Comparison of ENCODE assay signal across 15 cellular contexts in the genomic region with DNA sequence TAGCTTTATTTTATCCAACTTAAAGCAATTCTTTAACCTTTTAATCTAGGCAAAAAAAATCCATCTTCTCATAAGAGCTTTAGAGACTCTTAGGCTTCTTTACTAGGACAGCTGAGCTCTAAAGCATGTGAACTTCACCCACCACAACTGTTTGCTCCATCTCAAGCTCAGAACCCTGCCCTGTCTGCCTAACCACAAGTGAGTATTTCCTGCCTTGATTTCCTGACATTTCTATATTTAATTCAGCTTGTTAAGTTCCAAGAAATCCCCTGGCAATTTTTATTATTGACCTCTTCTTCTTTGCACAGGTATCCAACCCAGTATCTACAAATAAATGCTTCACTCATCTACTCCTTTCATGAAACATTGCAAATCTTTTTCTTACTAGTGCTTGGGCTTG. TPM values are rescaled to one million over a fixed set of nuclear protein-coding genes. Genes with fewer than 3 reads are reported as not detected.
DNase-seq lines count a peak whose midpoint lies in the region; ATAC-seq and TF ChIP-seq lines count a peak whose summit lies in the region.
"Had no signal": no experiment of that assay in that cellular context is flagged by ENCODE, and none has a peak within 500 bp of the region (broad histone marks: within the 10 kb centered on the region; RNA-seq: fewer than 3 reads in every experiment).

No MANE protein-coding gene starts in this region.

- H3K4me3 ChIP-seq in Jurkat, Clone E6-1 (ENCODE audit: low read length): peak overlapping the region; percentile 1; the same call in 1 of the 2 replicates
- H3K4me3 ChIP-seq in mesenchymal stem cell (ENCODE audit: insufficient read depth in 1 of 2, low read depth in 1 of 2, low read length in 2 of 2): no peak overlapping the region
- H3K4me3 ChIP-seq: body of pancreas, hepatocyte had no signal

- intact Hi-C loops in CD4-positive, alpha-beta T cell (cut with DNase I, micrococcal nuclease): loop anchor here (1.0 to 10.0 kb wide), 2 partner anchors 8 to 330 kb away; a partner anchor contains a TSS

- TF ChIP-seq CTCF in CD4-positive, alpha-beta T cell (IDR thresholded peaks at IDR 0.05): no peak
- TF ChIP-seq CTCF in GM13976 (IDR thresholded peaks at IDR 0.05; ENCODE audit: borderline replicate concordance, control extremely low read depth, extremely low read depth, insufficient read depth, missing control alignments): no peak

- no peak overlapping the region for H3K14ac ChIP-seq in mesenchymal stem cell (ENCODE audit: low read length in 2 of 2)

- H3K36me3 ChIP-seq in mesenchymal stem cell (ENCODE audit: control insufficient read depth in 1 of 2, insufficient read depth in 2 of 2, low read depth in 1 of 2, low read length in 2 of 2): no peaks in the 10 kb centered on the region

- DNase-seq in CD4-positive, alpha-beta T cell: peak in 2 of 10 experiments; percentile 32 to 49
- DNase-seq in Jurkat, Clone E6-1 (ENCODE audit: low read depth, low spot score): peak; percentile 92
- DNase-seq in activated CD4-positive, alpha-beta memory T cell treated with anti-CD3 and anti-CD28 coated beads, Interleukin-2, amount 10 ng/mL, durations not matched to agents 7 days and 5 days: peak; percentile 64
- peak; percentile 11 for DNase-seq in mesenchymal stem cell
- DNase-seq in GM13976 (ENCODE audit: low spot score): no peak
- no peak for DNase-seq in NCI-H1930 (lab: John Stamatoyannopoulos, UW)
- DNase-seq in stimulated activated CD4-positive, alpha-beta T cell treated with anti-CD3 and anti-CD28 coated beads, Interleukin-15, amount 100 ng/mL, for 24 hours: no peak
- no peak for DNase-seq in NCI-H2081 treated with DMSO at 0.1 percent for 48 hours (lab: John Stamatoyannopoulos, UW)
- DNase-seq: activated CD8-positive, alpha-beta memory T cell treated with anti-CD3 and anti-CD28 coated beads for 24 hours; body of pancreas; NCI-H1417 treated with DMSO at 0.1 percent for 48 hours; stimulated activated CD4-positive, alpha-beta T cell treated with anti-CD3 and anti-CD28 coated beads, Interleukin-2, amount 100 ng/mL, for 48 hours had no signal

- H3K9ac ChIP-seq in mesenchymal stem cell (ENCODE audit: low read length): no peak overlapping the region

- H3K36me3 Mint-ChIP-seq in CD4-positive, alpha-beta T cell (ENCODE audit: low read depth): peaks cover 93% of the 10 kb centered on the region
- H3K36me3 Mint-ChIP-seq in activated CD4-positive, alpha-beta memory T cell treated with anti-CD3 and anti-CD28 coated beads, Interleukin-2, amount 10 ng/mL, durations not matched to agents 7 days and 5 days (ENCODE audit: low read depth): peaks cover 93% of the 10 kb centered on the region

- H3K27me3 ChIP-seq in CD4-positive, alpha-beta T cell (ENCODE audit: control insufficient read depth, insufficient read depth, low read length): no peaks in the 10 kb centered on the region
- peaks cover 6 to 53% of the 10 kb centered on the region in 2 experiments for H3K27me3 ChIP-seq in mesenchymal stem cell (ENCODE audit: control insufficient read depth in 1 of 2, insufficient read depth in 1 of 2, low read length in 2 of 2)
- H3K27me3 ChIP-seq: hepatocyte had no signal

- H3K4ac ChIP-seq in mesenchymal stem cell (ENCODE audit: low read depth in 1 of 2, low read length in 2 of 2): no peak overlapping the region

- peak overlapping the region; percentile 97 for H3K4me3 Mint-ChIP-seq in CD4-positive, alpha-beta T cell
- peak overlapping the region; percentile 58 for H3K4me3 Mint-ChIP-seq in activated CD4-positive, alpha-beta memory T cell treated with anti-CD3 and anti-CD28 coated beads, Interleukin-2, amount 10 ng/mL, durations not matched to agents 7 days and 5 days
- H3K4me3 Mint-ChIP-seq: mesothelial cell of epicardium had no signal

- H3K4me2 ChIP-seq in mesenchymal stem cell (ENCODE audit: low read length, poor library complexity, severe bottlenecking): no peak overlapping the region
- H3K4me2 ChIP-seq: hepatocyte had no signal

- no peak overlapping the region for H3K23ac ChIP-seq in mesenchymal stem cell (ENCODE audit: low read length in 2 of 2)

- in situ Hi-C loops in GM13976 (cut with MboI; ENCODE audit: low sequenced_read_pairs, unreplicated experiment): no loop called here

- no peaks in the 10 kb centered on the region for H3K4me1 ChIP-seq in mesenchymal stem cell (ENCODE audit: control insufficient read depth, insufficient read depth, low read depth, low read length)
- H3K4me1 ChIP-seq: body of pancreas had no signal

- no peaks in the 10 kb centered on the region for H3K27me3 Mint-ChIP-seq in CD4-positive, alpha-beta T cell
- no peaks in the 10 kb centered on the region for H3K27me3 Mint-ChIP-seq in activated CD4-positive, alpha-beta memory T cell treated with anti-CD3 and anti-CD28 coated beads, Interleukin-2, amount 10 ng/mL, durations not matched to agents 7 days and 5 days

- POLR2A ChIA-PET in CD4-positive, alpha-beta T cell (lab: Charles Lee): interaction anchor here (0.6 to 13.1 kb wide), 16 partner anchors 9 to 804 kb away, joined by 3 to 286 read pairs (median 4); a partner anchor contains a TSS
- POLR2A ChIA-PET in activated CD4-positive, alpha-beta memory T cell treated with anti-CD3 and anti-CD28 coated beads, Interleukin-2, amount 10 ng/mL, durations not matched to agents 7 days and 5 days (lab: Charles Lee): interaction anchor here (0.8 to 9.4 kb wide), 14 partner anchors 8 to 203 kb away, joined by 3 to 173 read pairs (median 5); no protein-coding TSS in a partner anchor

- peak overlapping the region; percentile 63 for H3K27ac ChIP-seq in CD4-positive, alpha-beta T cell (ENCODE audit: low read depth, low read length)
- no peak overlapping the region for H3K27ac ChIP-seq in mesenchymal stem cell (ENCODE audit: low read length, poor library complexity, severe bottlenecking)
- H3K27ac ChIP-seq: body of pancreas, hepatocyte had no signal

- H2BK12ac ChIP-seq in mesenchymal stem cell (ENCODE audit: low read length in 2 of 2): no peak overlapping the region

- H3K18ac ChIP-seq in mesenchymal stem cell (ENCODE audit: low read depth in 1 of 2, low read length in 2 of 2): no peak overlapping the region

- H3K79me1 ChIP-seq in mesenchymal stem cell (replicated peaks; ENCODE audit: low read length, poor library complexity, severe bottlenecking): no peaks in the 10 kb centered on the region

- H2AK5ac ChIP-seq in mesenchymal stem cell (ENCODE audit: low read length, severe bottlenecking): no peak overlapping the region

- no peak overlapping the region for H4K8ac ChIP-seq in mesenchymal stem cell (ENCODE audit: low read length)

- H2BK15ac ChIP-seq in mesenchymal stem cell (ENCODE audit: low read depth, poor library complexity, severe bottlenecking): no peak overlapping the region

- no peaks in the 10 kb centered on the region for H3K9me3 ChIP-seq in CD4-positive, alpha-beta T cell (ENCODE audit: control insufficient read depth, low read length)
- H3K9me3 ChIP-seq in mesenchymal stem cell (ENCODE audit: control insufficient read depth, low read length): peaks cover 3% of the 10 kb centered on the region
- H3K9me3 ChIP-seq: body of pancreas had no signal

- no peaks in the 10 kb centered on the region for H3K9me3 Mint-ChIP-seq in CD4-positive, alpha-beta T cell
- H3K9me3 Mint-ChIP-seq in activated CD4-positive, alpha-beta memory T cell treated with anti-CD3 and anti-CD28 coated beads, Interleukin-2, amount 10 ng/mL, durations not matched to agents 7 days and 5 days: peaks cover 2% of the 10 kb centered on the region

- H4K91ac ChIP-seq in mesenchymal stem cell (ENCODE audit: low read length): no peak overlapping the region

- no peak overlapping the region for H2AFZ ChIP-seq in mesenchymal stem cell (ENCODE audit: low read depth, low read length)
- H2AFZ ChIP-seq: hepatocyte had no signal

- H2BK5ac ChIP-seq in mesenchymal stem cell (ENCODE audit: low read depth, low read length, poor library complexity, severe bottlenecking): no peak overlapping the region

- peaks cover 75% of the 10 kb centered on the region for H3K4me1 Mint-ChIP-seq in CD4-positive, alpha-beta T cell (ENCODE audit: low read depth)
- H3K4me1 Mint-ChIP-seq in activated CD4-positive, alpha-beta memory T cell treated with anti-CD3 and anti-CD28 coated beads, Interleukin-2, amount 10 ng/mL, durations not matched to agents 7 days and 5 days: peaks cover 68% of the 10 kb centered on the region
- H3K4me1 Mint-ChIP-seq: mesothelial cell of epicardium had no signal

- H2BK120ac ChIP-seq in mesenchymal stem cell (ENCODE audit: low read depth, low read length): no peak overlapping the region

- CTCF ChIA-PET in CD4-positive, alpha-beta T cell (lab: Charles Lee): interaction anchor here (1.1 to 4.8 kb wide), 7 partner anchors 9 to 351 kb away, joined by 3 to 29 read pairs (median 5); no protein-coding TSS in a partner anchor
- CTCF ChIA-PET in activated CD4-positive, alpha-beta memory T cell treated with anti-CD3 and anti-CD28 coated beads, Interleukin-2, amount 10 ng/mL, durations not matched to agents 7 days and 5 days (lab: Charles Lee): interaction anchor here (0.6 to 2.8 kb wide), 15 partner anchors 8 to 410 kb away, joined by 3 to 19 read pairs (median 5); a partner anchor contains a TSS

- peak; percentile 72 for ATAC-seq in CD4-positive, alpha-beta T cell (ENCODE audit: poor library complexity)
- ATAC-seq: body of pancreas, SK-N-SH treated with all-trans-retinoic acid at 6 μM for 48 hours had no signal

- peak overlapping the region; percentile 82 for H3K27ac Mint-ChIP-seq in CD4-positive, alpha-beta T cell
- peak overlapping the region; percentile 99 for H3K27ac Mint-ChIP-seq in activated CD4-positive, alpha-beta memory T cell treated with anti-CD3 and anti-CD28 coated beads, Interleukin-2, amount 10 ng/mL, durations not matched to agents 7 days and 5 days
- H3K27ac Mint-ChIP-seq: mesothelial cell of epicardium had no signal

RNA-seq across cellular contexts. Expression of a gene that starts 21.1 kb away (rescaled TPM):
- 10 to 100 TPM; 30.7 to 34.9 TPM for total RNA-seq in CD4-positive, alpha-beta T cell
- polyA plus RNA-seq in Jurkat, Clone E6-1 (2012; ENCODE audit: insufficient read depth, insufficient read length): 3.1 TPM
- total RNA-seq in activated CD4-positive, alpha-beta memory T cell treated with anti-CD3 and anti-CD28 coated beads, Interleukin-2, amount 10 ng/mL, durations not matched to agents 7 days and 5 days: 10 to 100 TPM; 77.0 to 77.8 TPM
- polyA plus RNA-seq in mesenchymal stem cell (2013, experiment 1 of 2): 0.10 TPM
- polyA plus RNA-seq in mesenchymal stem cell (2013, experiment 2 of 2): 0.14 TPM
- total RNA-seq: mesothelial cell of epicardium had no signal
- polyA plus RNA-seq: hepatocyte had no signal

Comparison
In these comparisons a context has a peak if more than half of its experiments do, and no peak if none do; other contexts are left out.
1. DNase-seq: peak in Jurkat, Clone E6-1 (single experiment), activated CD4-positive, alpha-beta memory T cell treated with anti-CD3 and anti-CD28 coated beads, Interleukin-2, amount 10 ng/mL, durations not matched to agents 7 days and 5 days (single experiment) and mesenchymal stem cell (single experiment); none in GM13976 (single experiment), NCI-H1930 (0 of 2), stimulated activated CD4-positive, alpha-beta T cell treated with anti-CD3 and anti-CD28 coated beads, Interleukin-15, amount 100 ng/mL, for 24 hours (single experiment) and NCI-H2081 treated with DMSO at 0.1 percent for 48 hours (single experiment).